Comparison of ENCODE assay signal across 8 cellular contexts in genomic region chr10:95290446-95290800, GRCh38. TPM values are rescaled to one million over a fixed set of nuclear protein-coding genes. Genes with fewer than 3 reads are reported as not detected.
DNase-seq lines count a peak whose midpoint lies in the region; ATAC-seq and TF ChIP-seq lines count a peak whose summit lies in the region.

No MANE protein-coding gene starts in this region.

- ATAC-seq in HG02588 (IDR thresholded peaks at IDR 0.05; ENCODE audit: unreplicated experiment) (peak; percentile 10), T-cell (replicated peaks in 1 of 4) (peak in 2 of 4 experiments; percentile 8 to 35), Right ventricle myocardium inferior (peak; percentile 47), GM21367 (IDR thresholded peaks at IDR 0.05; ENCODE audit: unreplicated experiment) (no peak)

- DNase-seq in EH (ENCODE audit: low read depth), result peak; percentile 36
- DNase-seq in T-cell, result peak in 1 of 34 experiments; percentile 12
- DNase-seq in Right ventricle myocardium inferior (ENCODE audit: missing footprints), result no peak
- DNase-seq in retinal pigment epithelial cell (ENCODE audit: low read depth), result no peak
- DNase-seq in GM10266 (ENCODE audit: extremely low spot score), result no peak
- DNase-seq in NCI-H1105 (lab: John Stamatoyannopoulos, UW), result no peak

- CTCF ChIA-PET in T-cell (lab: Charles Lee), result no interaction called here

- TF ChIP-seq CTCF in retinal pigment epithelial cell (conservative IDR thresholded peaks at IDR 0.05; ENCODE audit: low read depth, low read length) (no peak), GM10266 (IDR thresholded peaks at IDR 0.05; ENCODE audit: control insufficient read depth, insufficient read depth, low read depth, missing control alignments) (no peak)

- H3K36me3 Mint-ChIP-seq in T-cell, result no peaks in the 10 kb centered on the region

- H3K9me3 Mint-ChIP-seq in T-cell, result no peaks in the 10 kb centered on the region

- no peak overlapping the region for H3K27ac Mint-ChIP-seq in T-cell

- POLR2A ChIA-PET in T-cell (lab: Charles Lee), result no interaction called here

- peak overlapping the region; percentile 58 to 77 (median 77) for H3K4me3 Mint-ChIP-seq in T-cell

- intact Hi-C loops in Right ventricle myocardium inferior (cut with DNase I), result loop anchor here (2.0 to 5.0 kb wide), 2 partner anchors 44 to 72 kb away; no protein-coding TSS in a partner anchor

- peak overlapping the region; percentile 69 for H3K4me3 ChIP-seq in retinal pigment epithelial cell (ENCODE audit: low read length)

- peaks cover 39 to 43% of the 10 kb centered on the region in 2 donors for H3K27me3 Mint-ChIP-seq in T-cell

- H3K4me1 Mint-ChIP-seq in T-cell, result peaks cover 17 to 36% (median 18%) of the 10 kb centered on the region in 3 donors

RNA-seq across cellular contexts. Expression of gene PDLIM1, which starts 0.4 kb away (rescaled TPM):
- total RNA-seq in T-cell (1 to 10 TPM; 4.2 to 9.7 (median 5.3) TPM), Right ventricle myocardium inferior (273 TPM)

Comparison
In these comparisons a context has a peak if more than half of its experiments do, and no peak if none do; other contexts are left out.
1. RNA of gene PDLIM1, which starts 0.4 kb away (total RNA-seq): 273 TPM in Right ventricle myocardium inferior (single experiment); 4.2 to 9.7 TPM in T-cell; every median in the first group is over 10 times any median in the second.